8 cellular contexts compared by ENCODE assay signal in the genomic region with DNA sequence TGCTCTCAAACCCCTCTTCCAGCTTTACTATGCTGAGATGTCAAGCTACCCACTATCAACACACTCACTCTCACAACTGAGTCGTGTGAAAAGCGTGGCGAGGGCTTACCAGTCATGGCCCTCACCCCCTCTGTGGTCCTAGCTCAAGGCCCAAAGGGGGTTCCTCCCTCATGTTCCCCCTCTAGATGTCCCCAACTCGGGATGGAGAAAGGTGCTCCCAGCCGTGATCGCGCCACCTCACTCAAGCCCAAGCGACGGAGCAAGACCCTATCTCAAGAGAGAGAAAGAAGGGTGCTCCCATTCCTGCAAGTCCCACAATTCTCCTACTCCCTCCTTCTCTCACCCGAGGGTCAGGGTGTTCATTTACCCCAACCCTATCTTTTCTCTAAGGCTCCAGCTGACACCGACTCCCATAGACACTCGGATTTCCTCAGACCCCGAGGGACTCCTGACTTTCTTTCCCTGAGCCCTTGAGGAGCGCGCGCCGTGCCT. TPM values are rescaled to one million over a fixed set of nuclear protein-coding genes. Genes with fewer than 3 reads are reported as not detected.
DNase-seq lines count a peak whose midpoint lies in the region; ATAC-seq and TF ChIP-seq lines count a peak whose summit lies in the region.

No MANE protein-coding gene starts in this region.

- H3K4me2 ChIP-seq in GM23338, result peak overlapping the region; percentile 89

- H3K27ac ChIP-seq in GM23338 (ENCODE audit: low read depth) (peak overlapping the region; percentile 72), WERI-Rb-1 (peak overlapping the region; percentile 39; the same call in 1 of the 2 replicates)

- no peaks in the 10 kb centered on the region; the same call in none of the 2 replicates for H3K36me3 ChIP-seq in GM23338 (ENCODE audit: insufficient read depth)
- H3K36me3 ChIP-seq in WERI-Rb-1, result no peaks in the 10 kb centered on the region

- H3K4me3 Mint-ChIP-seq in GM23338, result peak overlapping the region; percentile 99

- peaks cover 7% of the 10 kb centered on the region for H3K27me3 Mint-ChIP-seq in GM23338 (ENCODE audit: insufficient read depth, low read depth, poor library complexity)

- ATAC-seq in GM23338, result peak; percentile 5
- ATAC-seq in HG02571 (IDR thresholded peaks at IDR 0.05; ENCODE audit: unreplicated experiment), result no peak

- peaks cover 25% of the 10 kb centered on the region for H3K36me3 Mint-ChIP-seq in GM23338 (ENCODE audit: low read depth)

- TF ChIP-seq CTCF in GM23338 (conservative IDR thresholded peaks at IDR 0.05; ENCODE audit: low read depth in 2 of 2), result no peak
- TF ChIP-seq CTCF in WERI-Rb-1 (IDR thresholded peaks at IDR 0.05; ENCODE audit: low read depth, low read length), result no peak
- TF ChIP-seq CTCF in fibroblast of the aortic adventitia (IDR thresholded peaks at IDR 0.05; ENCODE audit: insufficient read depth, low read length), result no peak

- H3K4me1 ChIP-seq in GM23338 (ENCODE audit: insufficient read depth), result no peaks in the 10 kb centered on the region

- DNase-seq in GM23338 (ENCODE audit: low spot score) (no peak), WERI-Rb-1 (no peak), fibroblast of the aortic adventitia (ENCODE audit: low read depth) (no peak), skeletal muscle cell (ENCODE audit: low read depth) (no peak), NCI-H748 (lab: John Stamatoyannopoulos, UW; ENCODE audit: unreplicated experiment) (no peak), NCI-H2107 treated with DMSO at 0.1 percent for 48 hours (lab: John Stamatoyannopoulos, UW; ENCODE audit: unreplicated experiment) (no peak), GDM1 (lab: John Stamatoyannopoulos, UW) (no peak)

- H3K27me3 ChIP-seq in GM23338 (ENCODE audit: insufficient read depth), result no peaks in the 10 kb centered on the region
- H3K27me3 ChIP-seq in WERI-Rb-1 (ENCODE audit: insufficient read depth, low read depth, severe bottlenecking), result no peaks in the 10 kb centered on the region

- peaks cover 3% of the 10 kb centered on the region; the same call in 1 of the 2 replicates for H4K20me1 ChIP-seq in GM23338 (replicated peaks; ENCODE audit: insufficient read depth)

- peak overlapping the region; percentile 97 for H3K27ac Mint-ChIP-seq in GM23338

- H3K9me3 ChIP-seq in WERI-Rb-1 (ENCODE audit: severe bottlenecking), result no peaks in the 10 kb centered on the region

- H3K79me2 ChIP-seq in GM23338 (replicated peaks; ENCODE audit: insufficient read depth), result peaks cover 35% of the 10 kb centered on the region

- peak overlapping the region; percentile 91 for H2AFZ ChIP-seq in GM23338

- H3K9me3 Mint-ChIP-seq in GM23338, result peaks cover 6% of the 10 kb centered on the region

- H3K4me3 ChIP-seq in GM23338, result peak overlapping the region; percentile 96
- peak overlapping the region; percentile 99 for H3K4me3 ChIP-seq in WERI-Rb-1 (ENCODE audit: low read depth, low read length)
- H3K4me3 ChIP-seq in fibroblast of the aortic adventitia (ENCODE audit: low read depth, low read length), result peak overlapping the region; percentile 94
- H3K4me3 ChIP-seq in skeletal muscle cell (ENCODE audit: low read depth, low read length), result peak overlapping the region; percentile 96

- H3F3A ChIP-seq in GM23338 (replicated peaks; ENCODE audit: low read depth), result no peaks in the 10 kb centered on the region

- H3K4me1 Mint-ChIP-seq in GM23338, result peaks cover 6% of the 10 kb centered on the region; the same call in 1 of the 3 replicates

- no peaks in the 10 kb centered on the region for H3K9me2 ChIP-seq in GM23338 (ENCODE audit: insufficient read depth)

TF ChIP-seq in GM23338, 12 proteins besides CTCF, POLR2A, EP300 and RAD21 (continues in another document):
- TF ChIP-seq ZNF114 (CRISPR knock-in tag; IDR thresholded peaks at IDR 0.05) (no peak), STAT1 (IDR thresholded peaks at IDR 0.05; ENCODE audit: unreplicated experiment) (no peak), ZNF331 (CRISPR knock-in tag; IDR thresholded peaks at IDR 0.05; ENCODE audit: low read depth) (no peak), CREB1 (CRISPR knock-in tag; IDR thresholded peaks at IDR 0.05; ENCODE audit: low read depth) (no peak), EZH2phosphoT487 (IDR thresholded peaks at IDR 0.05; ENCODE audit: unreplicated experiment) (no peak), NANOG (IDR thresholded peaks at IDR 0.05; ENCODE audit: borderline replicate concordance) (no peak), POLR2AphosphoS5 (IDR thresholded peaks at IDR 0.05; ENCODE audit: low read depth) (no peak), JUNB (IDR thresholded peaks at IDR 0.05; ENCODE audit: unreplicated experiment) (no peak)
- TF ChIP-seq, protein P1, sequence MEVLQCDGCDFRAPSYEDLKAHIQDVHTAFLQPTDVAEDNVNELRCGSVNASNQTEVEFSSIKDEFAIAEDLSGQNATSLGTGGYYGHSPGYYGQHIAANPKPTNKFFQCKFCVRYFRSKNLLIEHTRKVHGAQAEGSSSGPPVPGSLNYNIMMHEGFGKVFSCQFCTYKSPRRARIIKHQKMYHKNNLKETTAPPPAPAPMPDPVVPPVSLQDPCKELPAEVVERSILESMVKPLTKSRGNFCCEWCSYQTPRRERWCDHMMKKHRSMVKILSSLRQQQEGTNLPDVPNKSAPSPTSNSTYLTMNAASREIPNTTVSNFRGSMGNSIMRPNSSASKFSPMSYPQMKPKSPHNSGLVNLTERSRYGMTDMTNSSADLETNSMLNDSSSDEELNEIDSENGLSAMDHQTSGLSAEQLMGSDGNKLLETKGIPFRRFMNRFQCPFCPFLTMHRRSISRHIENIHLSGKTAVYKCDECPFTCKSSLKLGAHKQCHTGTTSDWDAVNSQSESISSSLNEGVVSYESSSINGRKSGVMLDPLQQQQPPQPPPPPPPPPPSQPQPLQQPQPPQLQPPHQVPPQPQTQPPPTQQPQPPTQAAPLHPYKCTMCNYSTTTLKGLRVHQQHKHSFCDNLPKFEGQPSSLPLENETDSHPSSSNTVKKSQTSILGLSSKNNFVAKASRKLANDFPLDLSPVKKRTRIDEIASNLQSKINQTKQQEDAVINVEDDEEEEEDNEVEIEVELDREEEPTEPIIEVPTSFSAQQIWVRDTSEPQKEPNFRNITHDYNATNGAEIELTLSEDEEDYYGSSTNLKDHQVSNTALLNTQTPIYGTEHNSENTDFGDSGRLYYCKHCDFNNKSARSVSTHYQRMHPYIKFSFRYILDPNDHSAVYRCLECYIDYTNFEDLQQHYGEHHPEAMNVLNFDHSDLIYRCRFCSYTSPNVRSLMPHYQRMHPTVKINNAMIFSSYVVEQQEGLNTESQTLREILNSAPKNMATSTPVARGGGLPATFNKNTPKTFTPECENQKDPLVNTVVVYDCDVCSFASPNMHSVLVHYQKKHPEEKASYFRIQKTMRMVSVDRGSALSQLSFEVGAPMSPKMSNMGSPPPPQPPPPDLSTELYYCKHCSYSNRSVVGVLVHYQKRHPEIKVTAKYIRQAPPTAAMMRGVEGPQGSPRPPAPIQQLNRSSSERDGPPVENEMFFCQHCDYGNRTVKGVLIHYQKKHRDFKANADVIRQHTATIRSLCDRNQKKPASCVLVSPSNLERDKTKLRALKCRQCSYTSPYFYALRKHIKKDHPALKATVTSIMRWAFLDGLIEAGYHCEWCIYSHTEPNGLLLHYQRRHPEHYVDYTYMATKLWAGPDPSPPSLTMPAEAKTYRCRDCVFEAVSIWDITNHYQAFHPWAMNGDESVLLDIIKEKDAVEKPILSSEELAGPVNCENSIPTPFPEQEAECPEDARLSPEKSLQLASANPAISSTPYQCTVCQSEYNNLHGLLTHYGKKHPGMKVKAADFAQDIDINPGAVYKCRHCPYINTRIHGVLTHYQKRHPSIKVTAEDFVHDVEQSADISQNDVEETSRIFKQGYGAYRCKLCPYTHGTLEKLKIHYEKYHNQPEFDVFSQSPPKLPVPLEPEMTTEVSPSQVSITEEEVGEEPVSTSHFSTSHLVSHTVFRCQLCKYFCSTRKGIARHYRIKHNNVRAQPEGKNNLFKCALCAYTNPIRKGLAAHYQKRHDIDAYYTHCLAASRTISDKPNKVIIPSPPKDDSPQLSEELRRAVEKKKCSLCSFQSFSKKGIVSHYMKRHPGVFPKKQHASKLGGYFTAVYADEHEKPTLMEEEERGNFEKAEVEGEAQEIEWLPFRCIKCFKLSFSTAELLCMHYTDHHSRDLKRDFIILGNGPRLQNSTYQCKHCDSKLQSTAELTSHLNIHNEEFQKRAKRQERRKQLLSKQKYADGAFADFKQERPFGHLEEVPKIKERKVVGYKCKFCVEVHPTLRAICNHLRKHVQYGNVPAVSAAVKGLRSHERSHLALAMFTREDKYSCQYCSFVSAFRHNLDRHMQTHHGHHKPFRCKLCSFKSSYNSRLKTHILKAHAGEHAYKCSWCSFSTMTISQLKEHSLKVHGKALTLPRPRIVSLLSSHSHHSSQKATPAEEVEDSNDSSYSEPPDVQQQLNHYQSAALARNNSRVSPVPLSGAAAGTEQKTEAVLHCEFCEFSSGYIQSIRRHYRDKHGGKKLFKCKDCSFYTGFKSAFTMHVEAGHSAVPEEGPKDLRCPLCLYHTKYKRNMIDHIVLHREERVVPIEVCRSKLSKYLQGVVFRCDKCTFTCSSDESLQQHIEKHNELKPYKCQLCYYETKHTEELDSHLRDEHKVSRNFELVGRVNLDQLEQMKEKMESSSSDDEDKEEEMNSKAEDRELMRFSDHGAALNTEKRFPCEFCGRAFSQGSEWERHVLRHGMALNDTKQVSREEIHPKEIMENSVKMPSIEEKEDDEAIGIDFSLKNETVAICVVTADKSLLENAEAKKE (CRISPR knock-in tag; IDR thresholded peaks at IDR 0.05), result no peak

RNA-seq across cellular contexts. Expression of gene SLC38A9, which starts 0.5 kb away (rescaled TPM):
- total RNA-seq in GM23338 (2014; rRNA removed; shearing (Covaris generic)), result 57.0 and 64.8 TPM in 2 replicates
- 28.6 and 30.8 TPM in 2 replicates for polyA plus RNA-seq in GM23338 (2016; fragmentation: Nextera tagmentation; extraction: Ambion mirVana)
- 35.6 and 41.3 TPM in 2 replicates for total RNA-seq in fibroblast of the aortic adventitia (ENCODE audit: low replicate concordance)

RNA-seq across cellular contexts. Expression of gene DDX4, which starts 26.3 kb away (rescaled TPM):
- 0.83 TPM in 1 of 2 replicates, not detected in the other for total RNA-seq in GM23338 (2014; rRNA removed; shearing (Covaris generic))
- polyA plus RNA-seq in GM23338 (2016; fragmentation: Nextera tagmentation; extraction: Ambion mirVana), result not detected in 2 replicates
- not detected in 2 replicates for total RNA-seq in fibroblast of the aortic adventitia (ENCODE audit: low replicate concordance)
